In the genomic region with DNA sequence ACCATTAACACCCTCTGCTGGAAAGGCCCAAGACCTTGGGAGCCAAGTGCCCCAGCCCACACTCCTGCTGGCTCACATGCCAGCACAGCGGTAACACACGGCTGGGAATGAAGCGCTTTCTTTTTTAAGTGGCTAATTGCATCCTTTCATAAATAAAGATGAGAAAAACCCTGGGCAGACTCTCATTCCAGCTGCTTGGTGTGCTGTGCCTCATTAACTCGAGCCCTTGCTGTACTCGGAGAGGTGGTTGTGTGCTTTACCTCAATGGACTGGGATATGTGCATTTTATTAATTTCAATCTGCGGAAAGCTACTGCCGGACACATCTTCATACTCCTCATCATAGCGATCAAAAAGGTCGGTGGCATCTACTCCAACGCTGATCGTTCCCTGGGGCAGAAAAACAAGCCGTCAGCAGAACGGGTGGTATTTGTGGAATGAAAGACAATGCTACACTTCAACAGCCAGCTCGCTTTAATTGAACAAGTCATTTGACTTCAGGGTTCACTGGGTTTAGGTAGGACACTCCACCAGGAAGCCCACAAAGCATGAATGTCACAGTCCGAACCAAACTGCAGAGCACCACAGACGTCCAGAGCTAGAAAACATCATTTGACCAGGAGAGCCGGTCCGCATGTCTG, we compare ENCODE assay signal across 26 cellular contexts. TPM values are rescaled to one million over a fixed set of nuclear protein-coding genes. Genes with fewer than 3 reads are reported as not detected.
DNase-seq lines count a peak whose midpoint lies in the region; ATAC-seq and TF ChIP-seq lines count a peak whose summit lies in the region.
"Had no signal": no experiment of that assay in that cellular context is flagged by ENCODE, and none has a peak within 500 bp of the region (broad histone marks: within the 10 kb centered on the region; RNA-seq: fewer than 3 reads in every experiment).

No MANE protein-coding gene starts in this region.

- H3K36me3 Mint-ChIP-seq in osteocyte (ENCODE audit: unreplicated experiment): peaks cover 15% of the 10 kb centered on the region

- no peak for TF ChIP-seq CTCF in osteocyte (IDR thresholded peaks at IDR 0.05)

- in situ Hi-C loops in Caki2 (cut with HindIII; ENCODE audit: low pct_unique_long_range_greater_than_20kb, low sequenced_read_pairs): no loop called here

- H3K27ac Mint-ChIP-seq in osteocyte (ENCODE audit: unreplicated experiment): peak overlapping the region; percentile 19
- H3K27ac Mint-ChIP-seq: activated CD4-positive, alpha-beta memory T cell treated with anti-CD3 and anti-CD28 coated beads, Interleukin-2, amount 10 ng/mL, durations not matched to agents 7 days and 5 days; activated naive CD8-positive, alpha-beta T cell; CD4-positive, alpha-beta T cell; T-helper 2 cell treated with Interferon-gamma antibody and Interleukin-4, amounts not matched to agents 5 μg/mL and 100 μg/mL, for 36 hours had no signal

- no peak overlapping the region for H3K4me3 Mint-ChIP-seq in osteocyte (ENCODE audit: unreplicated experiment)
- H3K4me3 Mint-ChIP-seq: activated CD4-positive, alpha-beta memory T cell treated with anti-CD3 and anti-CD28 coated beads, Interleukin-2, amount 10 ng/mL, durations not matched to agents 7 days and 5 days; activated naive CD8-positive, alpha-beta T cell; CD4-positive, alpha-beta T cell; naive thymus-derived CD4-positive, alpha-beta T cell; T-helper 2 cell treated with Interferon-gamma antibody and Interleukin-4, amounts not matched to agents 5 μg/mL and 100 μg/mL, for 36 hours had no signal

- peak; percentile 81 for DNase-seq in Caki2 (ENCODE audit: low read depth)
- DNase-seq in NCI-H526 (lab: John Stamatoyannopoulos, UW): peak; percentile 34 to 63
- peak; percentile 21 to 22 for DNase-seq in hippocampal formation (lab: John Stamatoyannopoulos, UW)
- DNase-seq in osteocyte (ENCODE audit: extremely low spot score, unreplicated experiment): no peak
- no peak for DNase-seq in NCI-H774 (lab: John Stamatoyannopoulos, UW)
- no peak for DNase-seq in H4 (ENCODE audit: low spot score)
- no peak for DNase-seq in activated effector memory CD4-positive, alpha-beta T cell treated with anti-CD3 and anti-CD28 coated beads, Interleukin-2, amount 50 U/mL, for 16 hours
- DNase-seq: activated CD4-positive, alpha-beta memory T cell treated with anti-CD3 and anti-CD28 coated beads, Interleukin-2, amount 10 ng/mL, durations not matched to agents 7 days and 5 days; activated CD8-positive, alpha-beta memory T cell treated with anti-CD3 and anti-CD28 coated beads, Interleukin-2, amount 50 U/mL, for 48 hours; AML-193; CD4-positive, alpha-beta T cell; EL; lower lobe of right lung; MG63; naive thymus-derived CD4-positive, alpha-beta T cell; NCI-H1105; NCI-H1930; occipital lobe; SIG-M5; small intestine; stimulated activated naive CD8-positive, alpha-beta T cell treated with anti-CD3 and anti-CD28 coated beads, Interleukin-15, Interleukin-2, amounts not matched to agents 100 U/mL and 50 U/mL, for 24 hours had no signal

- ATAC-seq in HG03354 (IDR thresholded peaks at IDR 0.05; ENCODE audit: poor library complexity, severe bottlenecking, unreplicated experiment): no peak
- ATAC-seq: A549; GM12878; lower lobe of right lung; naive thymus-derived CD4-positive, alpha-beta T cell; stimulated activated naive CD8-positive, alpha-beta T cell treated with anti-CD3 and anti-CD28 coated beads, Interleukin-15, Interleukin-2, amounts not matched to agents 100 U/mL and 50 U/mL, for 24 hours had no signal

- H3K27me3 Mint-ChIP-seq in osteocyte (ENCODE audit: unreplicated experiment): no peaks in the 10 kb centered on the region
- H3K27me3 Mint-ChIP-seq: activated CD4-positive, alpha-beta memory T cell treated with anti-CD3 and anti-CD28 coated beads, Interleukin-2, amount 10 ng/mL, durations not matched to agents 7 days and 5 days; activated naive CD8-positive, alpha-beta T cell; CD4-positive, alpha-beta T cell; naive thymus-derived CD4-positive, alpha-beta T cell had no signal

- H3K4me1 Mint-ChIP-seq in osteocyte (ENCODE audit: unreplicated experiment): peaks cover 13% of the 10 kb centered on the region
- H3K4me1 Mint-ChIP-seq: activated CD4-positive, alpha-beta memory T cell treated with anti-CD3 and anti-CD28 coated beads, Interleukin-2, amount 10 ng/mL, durations not matched to agents 7 days and 5 days had no signal

- no peaks in the 10 kb centered on the region for H3K9me3 Mint-ChIP-seq in osteocyte (ENCODE audit: unreplicated experiment)
- H3K9me3 Mint-ChIP-seq: activated CD4-positive, alpha-beta memory T cell treated with anti-CD3 and anti-CD28 coated beads, Interleukin-2, amount 10 ng/mL, durations not matched to agents 7 days and 5 days; CD4-positive, alpha-beta T cell; naive thymus-derived CD4-positive, alpha-beta T cell; T-helper 2 cell treated with Interferon-gamma antibody and Interleukin-4, amounts not matched to agents 5 μg/mL and 100 μg/mL, for 36 hours had no signal

RNA-seq across cellular contexts. Expression of gene THAP3, which starts 29.1 kb away (rescaled TPM):
- total RNA-seq in Caki2 (2014; rRNA removed; shearing (Covaris generic); ENCODE audit: low replicate concordance): 32.9 and 44.6 TPM in 2 replicates
- total RNA-seq in osteocyte: 16.5 and 18.7 TPM in 2 replicates
- total RNA-seq in H4 (2014; rRNA removed; shearing (Covaris generic)): 11.4 and 17.0 TPM in 2 replicates

RNA-seq across cellular contexts. Expression of gene PHF13, which starts 40.2 kb away (rescaled TPM):
- 11.0 and 12.6 TPM in 2 replicates for total RNA-seq in Caki2 (2014; rRNA removed; shearing (Covaris generic); ENCODE audit: low replicate concordance)
- 24.0 and 28.9 TPM in 2 replicates for total RNA-seq in osteocyte
- 7.6 and 7.8 TPM in 2 replicates for total RNA-seq in H4 (2014; rRNA removed; shearing (Covaris generic))

RNA-seq across cellular contexts. Expression of gene DNAJC11, which starts 47.8 kb away (rescaled TPM):
- total RNA-seq in Caki2 (2014; rRNA removed; shearing (Covaris generic); ENCODE audit: low replicate concordance): 34.8 and 36.9 TPM in 2 replicates
- total RNA-seq in osteocyte: 52.9 and 58.7 TPM in 2 replicates
- 33.4 and 36.5 TPM in 2 replicates for total RNA-seq in H4 (2014; rRNA removed; shearing (Covaris generic))

RNA-seq across cellular contexts. Expression of gene KLHL21, which starts 51.1 kb away (rescaled TPM):
- total RNA-seq in Caki2 (2014; rRNA removed; shearing (Covaris generic); ENCODE audit: low replicate concordance): 36.3 and 38.2 TPM in 2 replicates
- total RNA-seq in osteocyte: 27.3 and 27.5 TPM in 2 replicates
- 8.4 and 11.4 TPM in 2 replicates for total RNA-seq in H4 (2014; rRNA removed; shearing (Covaris generic))

Comparison
In these comparisons a context has a peak if more than half of its experiments do, and no peak if none do; other contexts are left out.
1. DNase-seq: peak in Caki2 (single experiment), NCI-H526 (2 of 2) and hippocampal formation (2 of 2); none in osteocyte (single experiment), NCI-H774 (single experiment), H4 (single experiment) and activated effector memory CD4-positive, alpha-beta T cell treated with anti-CD3 and anti-CD28 coated beads, Interleukin-2, amount 50 U/mL, for 16 hours (single experiment).